18 cellular contexts compared by ENCODE assay signal in the genomic region with DNA sequence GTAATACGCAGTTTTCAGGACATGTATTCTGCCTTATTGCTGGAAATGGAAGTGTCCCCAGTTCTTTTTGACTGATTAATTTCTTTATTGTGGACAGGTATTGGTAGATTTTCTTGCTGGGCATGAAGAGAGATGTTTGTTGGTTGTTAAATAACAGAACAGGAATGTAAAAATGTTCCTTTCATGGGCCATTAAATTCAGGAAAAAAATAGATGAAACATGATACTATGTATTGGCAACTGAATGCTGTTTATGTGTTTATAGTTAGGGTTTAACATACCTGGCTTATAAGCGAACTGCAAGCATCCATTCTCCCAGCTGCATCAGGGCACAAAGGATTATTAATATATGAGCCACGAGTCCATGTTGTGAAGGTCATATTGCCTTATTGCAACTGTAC.
DNase-seq lines count a peak whose midpoint lies in the region; ATAC-seq lines count a peak whose summit lies in the region.
"Had no signal": no experiment of that assay in that cellular context is flagged by ENCODE, and none has a peak within 500 bp of the region (broad histone marks: within the 10 kb centered on the region; RNA-seq: fewer than 3 reads in every experiment).

No MANE protein-coding gene starts in this region.

- H3K9me3 ChIP-seq in duodenal mucosa (ENCODE audit: control insufficient read depth in 1 of 2, low read length in 2 of 2) = no peaks in the 10 kb centered on the region
- H3K9me3 ChIP-seq: HAP-1 had no signal

- no peaks in the 10 kb centered on the region for H3K36me3 ChIP-seq in duodenal mucosa (ENCODE audit: control insufficient read depth in 1 of 2, insufficient read depth in 2 of 2, low read length in 2 of 2)
- H3K36me3 ChIP-seq: HAP-1 had no signal

- peak overlapping the region; percentile 32 for H3K27ac ChIP-seq in duodenal mucosa (ENCODE audit: low read depth, low read length)

- H3K4me1 ChIP-seq in duodenal mucosa (ENCODE audit: control insufficient read depth in 1 of 2, insufficient read depth in 2 of 2, low read length in 2 of 2) = no peaks in the 10 kb centered on the region
- H3K4me1 ChIP-seq: HAP-1 had no signal

- H3K4me3 ChIP-seq in duodenal mucosa (ENCODE audit: low read depth in 1 of 2, low read length in 2 of 2) = no peak overlapping the region
- H3K4me3 ChIP-seq: GM23338, HAP-1 had no signal

- peak; percentile 5 for DNase-seq in NCI-H345 (lab: John Stamatoyannopoulos, UW)
- no peak for DNase-seq in NCI-H345 treated with DMSO at 0.1 percent for 48 hours (lab: John Stamatoyannopoulos, UW; ENCODE audit: unreplicated experiment)
- peak; percentile 20 for DNase-seq in NCI-H2029 treated with DMSO at 0.1 percent for 48 hours (lab: John Stamatoyannopoulos, UW)
- DNase-seq in renal cortical epithelial cell (ENCODE audit: low read depth) = peak; percentile 92
- no peak for DNase-seq in SHP77 treated with DMSO at 0.1 percent for 48 hours (lab: John Stamatoyannopoulos, UW)
- DNase-seq: KBM-7, MM.1S, NCI-H1092, NCI-H146, NCI-H2081 treated with DMSO at 0.1 percent for 48 hours, NCI-H226, NCI-H774, T-helper 17 cell had no signal

- ATAC-seq in HG03280 (IDR thresholded peaks at IDR 0.05; ENCODE audit: unreplicated experiment) = no peak
- ATAC-seq: GM23338, Right ventricle myocardium inferior, T-helper 17 cell had no signal

- H3K27me3 ChIP-seq in duodenal mucosa (ENCODE audit: control insufficient read depth in 1 of 2, insufficient read depth in 2 of 2, low read length in 2 of 2) = no peaks in the 10 kb centered on the region

- H3K9ac ChIP-seq in duodenal mucosa (ENCODE audit: low read depth in 1 of 2, low read length in 2 of 2) = no peak overlapping the region

Comparison
In these comparisons a context has a peak if more than half of its experiments do, and no peak if none do; other contexts are left out.
1. DNase-seq: peak in NCI-H345 (single experiment), NCI-H2029 treated with DMSO at 0.1 percent for 48 hours (single experiment) and renal cortical epithelial cell (single experiment); none in NCI-H345 treated with DMSO at 0.1 percent for 48 hours (single experiment) and SHP77 treated with DMSO at 0.1 percent for 48 hours (single experiment).